9 cellular contexts compared by ENCODE assay signal in the genomic region with DNA sequence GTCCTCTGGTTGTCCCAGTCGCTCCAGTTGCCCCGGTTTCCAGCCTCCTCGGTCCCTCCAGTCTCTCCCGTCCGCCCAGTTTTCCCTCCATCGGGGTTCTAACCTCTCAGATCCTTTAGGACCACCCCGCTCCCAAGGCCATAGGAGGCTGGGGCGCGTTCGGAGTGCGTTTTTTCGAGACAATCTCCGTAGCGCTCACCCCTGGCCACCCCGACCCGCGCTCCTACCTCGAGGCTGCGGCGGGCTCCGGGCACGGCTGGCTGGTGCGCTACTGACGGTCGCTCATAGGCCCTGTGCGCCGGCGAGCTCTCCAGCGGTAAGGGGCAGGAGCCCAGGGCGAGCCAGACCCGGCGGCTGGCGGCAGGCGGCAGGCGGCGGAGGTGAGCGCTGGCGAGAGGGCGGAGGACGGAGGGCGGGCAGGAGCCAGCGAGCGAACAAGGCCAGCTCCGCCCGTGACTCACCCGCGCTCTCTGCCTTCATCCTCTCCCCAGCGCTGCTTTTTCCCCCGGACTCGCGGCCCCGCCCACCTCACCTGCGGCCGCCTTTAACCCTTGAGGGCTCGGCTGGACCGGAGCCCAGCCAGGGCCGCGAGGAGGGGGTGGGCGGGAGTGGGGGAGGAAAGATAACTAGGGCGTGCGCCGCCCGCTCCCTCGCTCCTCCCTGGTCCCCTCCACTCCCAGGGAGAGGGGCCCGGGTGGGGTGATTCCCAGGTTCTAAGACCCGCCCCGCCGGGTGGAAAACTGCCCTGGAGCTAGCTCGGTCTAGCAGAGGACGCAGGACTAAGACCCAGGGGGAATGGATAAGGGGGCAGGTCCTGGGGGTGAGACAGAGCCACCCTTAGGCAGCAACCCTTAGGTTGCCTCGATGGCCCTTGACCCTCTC. TPM values are rescaled to one million over a fixed set of nuclear protein-coding genes. Genes with fewer than 3 reads are reported as not detected.
A peak's percentile ranks its signal among the peaks of the same experiment; 100 is the strongest.
DNase-seq lines count a peak whose midpoint lies in the region; ATAC-seq, FAIRE-seq and TF ChIP-seq lines count a peak whose summit lies in the region.
"Had no signal": no experiment of that assay in that cellular context is flagged by ENCODE, and none has a peak within 500 bp of the region (broad histone marks: within the 10 kb centered on the region; RNA-seq: fewer than 3 reads in every experiment).

A gene (minus strand): TSS at position 472 of the 882 bp plus-strand sequence. CDS start 2,734 bp downstream, outside the sequence.

- peaks cover 13% of the 10 kb centered on the region for H3K4me1 Mint-ChIP-seq in activated CD8-positive, alpha-beta memory T cell treated with anti-CD3 and anti-CD28 coated beads, Interleukin-2, amount 10 ng/mL, durations not matched to agents 7 days and 5 days
- H3K4me1 Mint-ChIP-seq in naive B cell: peaks cover 23 to 32% (median 29%) of the 10 kb centered on the region in 3 donors
- H3K4me1 Mint-ChIP-seq in stimulated activated naive B cell treated with anti-CD40 and anti-IgM and Interleukin-4, amounts not matched to agents 10 μg/mL and 1 μg/mL and 100 μg/mL, for 72 hours: peaks cover 26 to 35% of the 10 kb centered on the region in 2 donors

- H3K36me3 Mint-ChIP-seq in activated CD8-positive, alpha-beta memory T cell treated with anti-CD3 and anti-CD28 coated beads, Interleukin-2, amount 10 ng/mL, durations not matched to agents 7 days and 5 days: no peaks in the 10 kb centered on the region
- no peaks in the 10 kb centered on the region for H3K36me3 Mint-ChIP-seq in naive B cell
- H3K36me3 Mint-ChIP-seq in stimulated activated naive B cell treated with anti-CD40 and anti-IgM and Interleukin-4, amounts not matched to agents 10 μg/mL and 1 μg/mL and 100 μg/mL, for 72 hours: no peaks in the 10 kb centered on the region

- H3K27me3 Mint-ChIP-seq in activated CD8-positive, alpha-beta memory T cell treated with anti-CD3 and anti-CD28 coated beads, Interleukin-2, amount 10 ng/mL, durations not matched to agents 7 days and 5 days: peaks cover 90% of the 10 kb centered on the region
- peaks cover 63 to 94% (median 90%) of the 10 kb centered on the region in 3 donors for H3K27me3 Mint-ChIP-seq in naive B cell
- peaks cover 79 to 95% of the 10 kb centered on the region in 2 donors for H3K27me3 Mint-ChIP-seq in stimulated activated naive B cell treated with anti-CD40 and anti-IgM and Interleukin-4, amounts not matched to agents 10 μg/mL and 1 μg/mL and 100 μg/mL, for 72 hours

- FAIRE-seq in GM19239 (lab: Jason Lieb, UNC): no peak

- no peak within 1 kb of the TSS for H3K4me3 Mint-ChIP-seq in activated CD8-positive, alpha-beta memory T cell treated with anti-CD3 and anti-CD28 coated beads, Interleukin-2, amount 10 ng/mL, durations not matched to agents 7 days and 5 days
- peak within 1 kb of the TSS; percentile 16 to 88 (median 74) for H3K4me3 Mint-ChIP-seq in naive B cell
- H3K4me3 Mint-ChIP-seq in stimulated activated naive B cell treated with anti-CD40 and anti-IgM and Interleukin-4, amounts not matched to agents 10 μg/mL and 1 μg/mL and 100 μg/mL, for 72 hours: peak within 1 kb of the TSS; percentile 65

- DNase-seq in GM19239 (ENCODE audit: insufficient read length, low spot score) (peak; percentile 56), NCI-H2227 treated with DMSO at 0.1 percent for 48 hours (lab: John Stamatoyannopoulos, UW) (peak; percentile 68), epithelial cell of esophagus (ENCODE audit: low read depth) (peak; percentile 92), naive B cell (peak; percentile 31), GM19240 (ENCODE audit: insufficient read length, low spot score) (no peak)
- DNase-seq in activated CD8-positive, alpha-beta memory T cell treated with anti-CD3 and anti-CD28 coated beads, Interleukin-2, amount 10 ng/mL, durations not matched to agents 7 days and 5 days: peak; percentile 70
- DNase-seq in stimulated activated naive B cell treated with anti-CD40 and anti-IgM and Interleukin-4, amounts not matched to agents 10 μg/mL and 1 μg/mL and 100 μg/mL, for 72 hours: peak; percentile 38

- no peaks in the 10 kb centered on the region for H3K9me3 Mint-ChIP-seq in activated CD8-positive, alpha-beta memory T cell treated with anti-CD3 and anti-CD28 coated beads, Interleukin-2, amount 10 ng/mL, durations not matched to agents 7 days and 5 days (ENCODE audit: low read depth)
- no peaks in the 10 kb centered on the region for H3K9me3 Mint-ChIP-seq in naive B cell
- no peaks in the 10 kb centered on the region for H3K9me3 Mint-ChIP-seq in stimulated activated naive B cell treated with anti-CD40 and anti-IgM and Interleukin-4, amounts not matched to agents 10 μg/mL and 1 μg/mL and 100 μg/mL, for 72 hours

- no peak for TF ChIP-seq CTCF in epithelial cell of esophagus (IDR thresholded peaks at IDR 0.05; ENCODE audit: insufficient read depth, low read depth, low read length, missing control alignments)

- CTCF ChIA-PET in activated CD8-positive, alpha-beta memory T cell treated with anti-CD3 and anti-CD28 coated beads, Interleukin-2, amount 10 ng/mL, durations not matched to agents 7 days and 5 days (lab: Charles Lee): interaction anchor here (1.2 to 14.0 kb wide), 6 partner anchors 8 to 71 kb away, joined by 3 to 365 read pairs (median 6); a partner anchor contains a TSS

- H3K4me3 ChIP-seq in epithelial cell of esophagus (ENCODE audit: low read length): peak within 1 kb of the TSS; percentile 60
- H3K4me3 ChIP-seq: SJSA1 had no signal

- H3K27ac Mint-ChIP-seq in activated CD8-positive, alpha-beta memory T cell treated with anti-CD3 and anti-CD28 coated beads, Interleukin-2, amount 10 ng/mL, durations not matched to agents 7 days and 5 days: no peak within 1 kb of the TSS
- H3K27ac Mint-ChIP-seq in naive B cell: no peak within 1 kb of the TSS
- peak within 1 kb of the TSS; percentile 56 for H3K27ac Mint-ChIP-seq in stimulated activated naive B cell treated with anti-CD40 and anti-IgM and Interleukin-4, amounts not matched to agents 10 μg/mL and 1 μg/mL and 100 μg/mL, for 72 hours

- ATAC-seq in activated CD8-positive, alpha-beta memory T cell treated with anti-CD3 and anti-CD28 coated beads, Interleukin-2, amount 10 ng/mL, durations not matched to agents 7 days and 5 days: peak; percentile 89
- ATAC-seq in naive B cell (ENCODE audit: low read depth in 2 of 2) (peak; percentile 65 to 67), HG03139 (IDR thresholded peaks at IDR 0.05; ENCODE audit: unreplicated experiment) (no peak)
- ATAC-seq in stimulated activated naive B cell treated with anti-CD40 and anti-IgM and Interleukin-4, amounts not matched to agents 10 μg/mL and 1 μg/mL and 100 μg/mL, for 72 hours (replicated peaks): peak; percentile 82 to 84

RNA-seq across cellular contexts. Expression of the gene that starts here (rescaled TPM):
- total RNA-seq in activated CD8-positive, alpha-beta memory T cell treated with anti-CD3 and anti-CD28 coated beads, Interleukin-2, amount 10 ng/mL, durations not matched to agents 7 days and 5 days: under 1 TPM in 1 of 2 experiments, not detected in 1; 0.12 TPM
- under 1 TPM in 1 of 6 donors, not detected in 5; 0.12 TPM for polyA plus RNA-seq in naive B cell (ENCODE audit: low read depth in 6 of 6)
- total RNA-seq: SJSA1 had no signal

Comparison
In these comparisons a context has a peak if more than half of its experiments do, and no peak if none do; other contexts are left out.
1. Peak in DNase-seq and ATAC-seq in activated CD8-positive, alpha-beta memory T cell treated with anti-CD3 and anti-CD28 coated beads, Interleukin-2, amount 10 ng/mL, durations not matched to agents 7 days and 5 days; RNA of the gene not detected or under 1 TPM.
2. Peak in DNase-seq and ATAC-seq in naive B cell; RNA of the gene not detected or under 1 TPM.